Comparison of ENCODE assay signal across 25 cellular contexts in genomic region chr2:201515573-201516246, GRCh38.
DNase-seq lines count a peak whose midpoint lies in the region; ATAC-seq and TF ChIP-seq lines count a peak whose summit lies in the region.
"Had no signal": no experiment of that assay in that cellular context is flagged by ENCODE, and none has a peak within 500 bp of the region (broad histone marks: within the 10 kb centered on the region; RNA-seq: fewer than 3 reads in every experiment).

No MANE protein-coding gene starts in this region.

- DNase-seq in NCI-H82 (lab: John Stamatoyannopoulos, UW) (peak; percentile 58), NCI-H82 treated with DMSO at 0.1 percent for 48 hours (lab: John Stamatoyannopoulos, UW; ENCODE audit: unreplicated experiment) (no peak), T-helper 17 cell (no peak), mucosa of descending colon (peak in 1 of 3 donors; percentile 5), immature natural killer cell (no peak), HAP-1 (ENCODE audit: low spot score in 2 of 2) (no peak)
- no peak for DNase-seq in activated CD8-positive, alpha-beta T cell treated with anti-CD3 and anti-CD28 coated beads for 36 hours
- DNase-seq: 8988T; ACHN; AML-193; Calu3; CD4-positive, alpha-beta T cell; CD8-positive, alpha-beta memory T cell; COR-L47; DMS79; EL; GDM1; GM23248; H7 had no signal

- peaks cover 4% of the 10 kb centered on the region for H3K36me3 Mint-ChIP-seq in T-helper 17 cell (ENCODE audit: low read depth)
- H3K36me3 Mint-ChIP-seq in immature natural killer cell = peaks cover 5 to 7% (median 7%) of the 10 kb centered on the region in 3 donors
- H3K36me3 Mint-ChIP-seq in activated CD8-positive, alpha-beta T cell treated with anti-CD3 and anti-CD28 coated beads for 36 hours (ENCODE audit: low read depth) = no peaks in the 10 kb centered on the region
- H3K36me3 Mint-ChIP-seq: CD14-positive monocyte had no signal

- H3K27me3 ChIP-seq in HAP-1 (ENCODE audit: low read depth) = no peaks in the 10 kb centered on the region
- H3K27me3 ChIP-seq: BE2C; BLaER1 treated with 17β-estradiol and CSF1 and Interleukin-3, amounts not matched to agents 10 nM and 100 nM had no signal

- no peaks in the 10 kb centered on the region for H3K36me3 ChIP-seq in mucosa of descending colon (ENCODE audit: low read depth)
- no peaks in the 10 kb centered on the region for H3K36me3 ChIP-seq in HAP-1 (replicated peaks)
- H3K36me3 ChIP-seq: BE2C had no signal

- H3K27me3 Mint-ChIP-seq in T-helper 17 cell (peaks cover 5% of the 10 kb centered on the region), immature natural killer cell (ENCODE audit: low read depth in 3 of 3) (peaks cover 2 to 5% (median 3%) of the 10 kb centered on the region in 3 donors)
- H3K27me3 Mint-ChIP-seq in activated CD8-positive, alpha-beta T cell treated with anti-CD3 and anti-CD28 coated beads for 36 hours = no peaks in the 10 kb centered on the region
- H3K27me3 Mint-ChIP-seq: CD4-positive, alpha-beta T cell had no signal

- no peak overlapping the region for H3K27ac Mint-ChIP-seq in T-helper 17 cell
- H3K27ac Mint-ChIP-seq in immature natural killer cell = no peak overlapping the region
- H3K27ac Mint-ChIP-seq in activated CD8-positive, alpha-beta T cell treated with anti-CD3 and anti-CD28 coated beads for 36 hours = no peak overlapping the region
- H3K27ac Mint-ChIP-seq: CD14-positive monocyte; CD4-positive, alpha-beta T cell; CD8-positive, alpha-beta memory T cell had no signal

- no peak overlapping the region for H3K4me3 ChIP-seq in mucosa of descending colon
- no peak overlapping the region for H3K4me3 ChIP-seq in HAP-1
- H3K4me3 ChIP-seq: A549; BLaER1 treated with 17β-estradiol and CSF1 and Interleukin-3, amounts not matched to agents 10 nM and 100 nM; GM12878; GM23248 had no signal

- no peak for TF ChIP-seq CTCF in mucosa of descending colon (IDR thresholded peaks at IDR 0.05)
- TF ChIP-seq CTCF in activated CD8-positive, alpha-beta T cell treated with anti-CD3 and anti-CD28 coated beads for 36 hours (IDR thresholded peaks at IDR 0.05) = no peak

- ATAC-seq in T-helper 17 cell = no peak
- ATAC-seq in mucosa of descending colon = peak; percentile 65
- ATAC-seq in activated CD8-positive, alpha-beta T cell treated with anti-CD3 and anti-CD28 coated beads for 36 hours = no peak
- ATAC-seq: A549, GM12878, HCT116 had no signal

- H3K4me1 ChIP-seq in mucosa of descending colon (ENCODE audit: low read depth) = no peaks in the 10 kb centered on the region
- H3K4me1 ChIP-seq in HAP-1 = peaks cover 8% of the 10 kb centered on the region
- H3K4me1 ChIP-seq: A549; BE2C; BLaER1 treated with 17β-estradiol and CSF1 and Interleukin-3, amounts not matched to agents 10 nM and 100 nM had no signal

- H3K9me3 Mint-ChIP-seq in immature natural killer cell = peaks cover 0 to 14% (median 8%) of the 10 kb centered on the region in 6 donors
- peaks cover 9% of the 10 kb centered on the region for H3K9me3 Mint-ChIP-seq in activated CD8-positive, alpha-beta T cell treated with anti-CD3 and anti-CD28 coated beads for 36 hours

- CTCF ChIA-PET in activated CD8-positive, alpha-beta T cell treated with anti-CD3 and anti-CD28 coated beads for 36 hours (lab: Charles Lee) = no interaction called here

- intact Hi-C loops in mucosa of descending colon (cut with DNase I, micrococcal nuclease) = no loop called here
- intact Hi-C loops in activated CD8-positive, alpha-beta T cell treated with anti-CD3 and anti-CD28 coated beads for 36 hours (cut with micrococcal nuclease) = no loop called here

- POLR2A ChIA-PET in activated CD8-positive, alpha-beta T cell treated with anti-CD3 and anti-CD28 coated beads for 36 hours (lab: Charles Lee) = no interaction called here

- H3K4me1 Mint-ChIP-seq in T-helper 17 cell (no peaks in the 10 kb centered on the region), immature natural killer cell (no peaks in the 10 kb centered on the region)
- H3K4me1 Mint-ChIP-seq in activated CD8-positive, alpha-beta T cell treated with anti-CD3 and anti-CD28 coated beads for 36 hours (ENCODE audit: low read depth) = no peaks in the 10 kb centered on the region
- H3K4me1 Mint-ChIP-seq: CD14-positive monocyte; CD8-positive, alpha-beta memory T cell had no signal

- H3K4me3 Mint-ChIP-seq in T-helper 17 cell (peak overlapping the region; percentile 10), immature natural killer cell (no peak overlapping the region)
- H3K4me3 Mint-ChIP-seq in activated CD8-positive, alpha-beta T cell treated with anti-CD3 and anti-CD28 coated beads for 36 hours = no peak overlapping the region
- H3K4me3 Mint-ChIP-seq: CD14-positive monocyte; CD4-positive, alpha-beta T cell; CD8-positive, alpha-beta memory T cell had no signal

- H3K9me3 ChIP-seq in T-helper 17 cell (ENCODE audit: control insufficient read depth, low read length, poor library complexity, severe bottlenecking) (peaks cover 5% of the 10 kb centered on the region), mucosa of descending colon (no peaks in the 10 kb centered on the region), HAP-1 (no peaks in the 10 kb centered on the region)
- H3K9me3 ChIP-seq: BE2C had no signal

- in situ Hi-C loops in HAP-1 (cut with MboI; ENCODE audit: low sequenced_read_pairs) = no loop called here
